ENCODE assay signal across 23 cellular contexts in the genomic region with DNA sequence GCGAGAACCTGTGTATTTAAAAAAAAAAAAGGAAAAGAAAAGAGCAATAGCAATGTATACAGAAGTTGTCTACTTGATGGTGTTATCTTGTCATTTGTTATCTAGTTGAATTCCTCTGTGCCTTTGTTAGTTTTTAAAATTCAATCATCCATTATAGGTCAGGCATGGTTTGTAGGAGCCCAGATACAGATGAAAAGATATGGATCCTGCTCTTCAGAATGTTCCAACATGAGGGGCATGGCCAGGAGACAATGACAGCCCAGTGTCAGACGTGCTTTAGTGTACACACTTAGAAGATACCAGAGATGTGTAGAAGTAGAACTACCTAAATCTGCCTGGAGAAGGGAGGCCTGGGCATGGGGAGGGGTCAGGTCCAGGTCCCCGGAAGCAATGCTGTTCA.
"Had no signal": no experiment of that assay in that cellular context is flagged by ENCODE, and none has a peak within 500 bp of the region (broad histone marks: within the 10 kb centered on the region; RNA-seq: fewer than 3 reads in every experiment).

No MANE protein-coding gene starts in this region.

- DNase-seq: Kasumi-1, MM.1S, NCI-H1092 treated with DMSO at 0.1 percent for 48 hours, NCI-H1436, NCI-H187, NCI-H2029, NCI-H2081 treated with DMSO at 0.1 percent for 48 hours, NCI-H2171, NCI-H226, NCI-H446, NCI-H510A, NCI-H524 treated with DMSO at 0.1 percent for 48 hours, NCI-H69, NCI-H774, Right ventricle myocardium superior, RPMI8226, SIG-M5 had no signal

- H3K9ac ChIP-seq: KMS-11 had no signal

- H3K4me3 ChIP-seq: K562 had no signal

- FAIRE-seq: HepG2, K562, RCC 7860 had no signal

- H3K27ac ChIP-seq: KMS-11 had no signal

- ATAC-seq: HepG2, K562, SK-N-SH treated with all-trans-retinoic acid at 6 μM for 48 hours had no signal

- H3K9me3 Mint-ChIP-seq: IgD-negative memory B cell had no signal

- H3K27ac Mint-ChIP-seq: IgD-negative memory B cell had no signal

- H3K4me2 ChIP-seq: KMS-11 had no signal

- H3K4me3 Mint-ChIP-seq: IgD-negative memory B cell had no signal

- H3K27me3 Mint-ChIP-seq: IgD-negative memory B cell had no signal
